Comparison of ENCODE assay signal across 34 cellular contexts in the genomic region with DNA sequence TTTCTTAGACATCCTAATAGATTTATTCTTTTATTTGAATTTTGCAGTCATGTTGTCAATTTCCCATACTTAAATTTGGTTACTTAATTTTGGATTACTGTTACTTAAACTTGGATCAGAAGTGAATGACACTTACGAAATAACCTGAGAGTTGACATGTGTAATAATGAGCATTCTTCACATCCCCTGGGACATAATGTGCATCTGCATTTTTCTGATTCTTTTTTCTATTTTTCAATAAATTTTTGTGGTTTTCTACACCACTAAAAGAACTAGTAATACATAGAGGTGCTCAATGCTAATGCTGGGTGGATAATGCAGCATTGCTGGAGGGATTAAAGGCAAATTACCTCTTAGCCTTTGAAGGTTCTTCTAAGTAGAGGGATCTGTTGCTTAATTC. TPM values are rescaled to one million over a fixed set of nuclear protein-coding genes. Genes with fewer than 3 reads are reported as not detected.
"Had no signal": no experiment of that assay in that cellular context is flagged by ENCODE, and none has a peak within 500 bp of the region (broad histone marks: within the 10 kb centered on the region; RNA-seq: fewer than 3 reads in every experiment).

No MANE protein-coding gene starts in this region.

- ATAC-seq: activated CD8-positive, alpha-beta memory T cell treated with anti-CD3 and anti-CD28 coated beads, Interleukin-2, amount 10 ng/mL, durations not matched to agents 7 days and 5 days; activated CD8-positive, alpha-beta T cell treated with anti-CD3 and anti-CD28 coated beads, Interleukin-2, amount 10 ng/mL, durations not matched to agents 7 days and 5 days; effector memory CD8-positive, alpha-beta T cell; foreskin keratinocyte; heart left ventricle; left lung; lower lobe of right lung; natural killer cell; psoas muscle; stimulated activated memory B cell treated with anti-CD40 and anti-IgM and Interleukin-4, amounts not matched to agents 10 μg/mL and 1 μg/mL and 100 μg/mL, for 72 hours; stimulated activated naive CD8-positive, alpha-beta T cell treated with anti-CD3 and anti-CD28 coated beads, Interleukin-15, amount 100 ng/mL, for 72 hours had no signal

- H3K27me3 Mint-ChIP-seq: activated B cell treated with CpG ODN at 0.5 μM for 24 hours; activated CD8-positive, alpha-beta memory T cell treated with anti-CD3 and anti-CD28 coated beads, Interleukin-2, amount 10 ng/mL, durations not matched to agents 7 days and 5 days; brain; effector memory CD8-positive, alpha-beta T cell; stimulated activated memory B cell treated with anti-CD40 and anti-IgM and Interleukin-4, amounts not matched to agents 10 μg/mL and 1 μg/mL and 100 μg/mL, for 72 hours; type B pancreatic cell had no signal

- H3K27ac ChIP-seq: foreskin keratinocyte, heart left ventricle, left lung, lower lobe of right lung, neural progenitor cell, psoas muscle, sigmoid colon, uterus had no signal

- H3K36me3 Mint-ChIP-seq: activated CD8-positive, alpha-beta memory T cell treated with anti-CD3 and anti-CD28 coated beads, Interleukin-2, amount 10 ng/mL, durations not matched to agents 7 days and 5 days; activated naive CD4-positive, alpha-beta T cell treated with anti-CD3 and anti-CD28 coated beads, Interleukin-2, amount 50 U/mL, for 24 hours; brain; natural killer cell; neural progenitor cell; stimulated activated memory B cell treated with anti-CD40 and anti-IgM and Interleukin-4, amounts not matched to agents 10 μg/mL and 1 μg/mL and 100 μg/mL, for 72 hours; type B pancreatic cell had no signal

- H3K9me3 ChIP-seq: heart left ventricle, left lung, lower lobe of right lung, psoas muscle, sigmoid colon, uterus had no signal

- H3K4me1 Mint-ChIP-seq: activated B cell treated with CpG ODN at 0.5 μM for 24 hours; activated CD8-positive, alpha-beta memory T cell treated with anti-CD3 and anti-CD28 coated beads, Interleukin-2, amount 10 ng/mL, durations not matched to agents 7 days and 5 days; activated naive CD4-positive, alpha-beta T cell treated with anti-CD3 and anti-CD28 coated beads, Interleukin-2, amount 50 U/mL, for 24 hours; natural killer cell; stimulated activated memory B cell treated with anti-CD40 and anti-IgM and Interleukin-4, amounts not matched to agents 10 μg/mL and 1 μg/mL and 100 μg/mL, for 72 hours; stimulated activated naive CD8-positive, alpha-beta T cell treated with anti-CD3 and anti-CD28 coated beads, Interleukin-15, amount 100 ng/mL, for 72 hours had no signal

- FAIRE-seq: islet of Langerhans had no signal

- H3K4me3 Mint-ChIP-seq: activated B cell treated with CpG ODN at 0.5 μM for 24 hours; activated CD8-positive, alpha-beta memory T cell treated with anti-CD3 and anti-CD28 coated beads, Interleukin-2, amount 10 ng/mL, durations not matched to agents 7 days and 5 days; activated CD8-positive, alpha-beta T cell treated with anti-CD3 and anti-CD28 coated beads, Interleukin-2, amount 10 ng/mL, durations not matched to agents 7 days and 5 days; activated naive CD4-positive, alpha-beta T cell treated with anti-CD3 and anti-CD28 coated beads, Interleukin-2, amount 50 U/mL, for 24 hours; brain; effector memory CD8-positive, alpha-beta T cell; natural killer cell; neural progenitor cell; stimulated activated memory B cell treated with anti-CD40 and anti-IgM and Interleukin-4, amounts not matched to agents 10 μg/mL and 1 μg/mL and 100 μg/mL, for 72 hours; stimulated activated naive CD8-positive, alpha-beta T cell treated with anti-CD3 and anti-CD28 coated beads, Interleukin-15, amount 100 ng/mL, for 72 hours; T-helper 2 cell treated with Interferon-gamma antibody and Interleukin-4, amounts not matched to agents 5 μg/mL and 100 μg/mL, for 36 hours; type B pancreatic cell had no signal

- DNase-seq: activated B cell treated with CpG ODN at 0.5 μM for 24 hours; activated CD4-positive, alpha-beta T cell treated with anti-CD3 and anti-CD28 coated beads, Interleukin-2, amount 50 U/mL, for 1 hour; activated CD8-positive, alpha-beta memory T cell treated with anti-CD3 and anti-CD28 coated beads, Interleukin-2, amount 10 ng/mL, durations not matched to agents 7 days and 5 days; activated CD8-positive, alpha-beta T cell treated with anti-CD3 and anti-CD28 coated beads, Interleukin-2, amount 10 ng/mL, durations not matched to agents 7 days and 5 days; activated T-cell treated with anti-CD3 and anti-CD28 coated beads, Interleukin-2, amount 50 U/mL, for 48 hours; anterior cingulate cortex; cortex of kidney; effector memory CD8-positive, alpha-beta T cell; erythroblast; foreskin keratinocyte; heart left ventricle; left lung; lower lobe of right lung; mesendoderm; natural killer cell; occipital lobe; sigmoid colon; stimulated activated CD4-positive, alpha-beta T cell treated with anti-CD3 and anti-CD28 coated beads, Interleukin-1b, Interleukin-23, amount 100 ng/mL, for 48 hours; stimulated activated CD4-positive, alpha-beta T cell treated with anti-CD3 and anti-CD28 coated beads, Interleukin-4, amount 100 ng/mL, for 4 hours; stimulated activated CD8-positive, alpha-beta memory T cell treated with anti-CD3 and anti-CD28 coated beads, Interleukin-4, amount 100 ng/mL, for 48 hours; stimulated activated naive CD8-positive, alpha-beta T cell treated with anti-CD3 and anti-CD28 coated beads, Interleukin-15, amount 100 ng/mL, for 72 hours; substantia nigra; uterus had no signal

- H3K27ac Mint-ChIP-seq: activated B cell treated with CpG ODN at 0.5 μM for 24 hours; activated CD8-positive, alpha-beta memory T cell treated with anti-CD3 and anti-CD28 coated beads, Interleukin-2, amount 10 ng/mL, durations not matched to agents 7 days and 5 days; activated CD8-positive, alpha-beta T cell treated with anti-CD3 and anti-CD28 coated beads, Interleukin-2, amount 10 ng/mL, durations not matched to agents 7 days and 5 days; activated naive CD4-positive, alpha-beta T cell treated with anti-CD3 and anti-CD28 coated beads, Interleukin-2, amount 50 U/mL, for 24 hours; activated T-helper 2 cell treated with anti-CD3 and anti-CD28 coated beads, Interferon-gamma antibody, Interleukin-2, Interleukin-4, amounts not matched to agents 10 μg/mL and 5 μg/mL and 100 μg/mL, durations not matched to agents 14 hours and 24 hours and 36 hours; brain; effector memory CD8-positive, alpha-beta T cell; natural killer cell; neural progenitor cell; stimulated activated memory B cell treated with anti-CD40 and anti-IgM and Interleukin-4, amounts not matched to agents 10 μg/mL and 1 μg/mL and 100 μg/mL, for 72 hours; T-helper 2 cell treated with Interferon-gamma antibody and Interleukin-4, amounts not matched to agents 5 μg/mL and 100 μg/mL, for 36 hours; type B pancreatic cell had no signal

- H3K4me3 ChIP-seq: heart left ventricle, left lung, lower lobe of right lung, neural progenitor cell, psoas muscle, sigmoid colon, smooth muscle cell, uterus had no signal

- H3K27me3 ChIP-seq: foreskin keratinocyte, heart left ventricle, left lung, neural progenitor cell, sigmoid colon, uterus had no signal

- H3K9me3 Mint-ChIP-seq: activated B cell treated with CpG ODN at 0.5 μM for 24 hours; activated naive CD4-positive, alpha-beta T cell treated with anti-CD3 and anti-CD28 coated beads, Interleukin-2, amount 50 U/mL, for 24 hours; activated T-helper 2 cell treated with anti-CD3 and anti-CD28 coated beads, Interferon-gamma antibody, Interleukin-2, Interleukin-4, amounts not matched to agents 10 μg/mL and 5 μg/mL and 100 μg/mL, durations not matched to agents 14 hours and 24 hours and 36 hours; brain; effector memory CD8-positive, alpha-beta T cell; neural progenitor cell; T-helper 2 cell treated with Interferon-gamma antibody and Interleukin-4, amounts not matched to agents 5 μg/mL and 100 μg/mL, for 36 hours; type B pancreatic cell had no signal

RNA-seq across cellular contexts. Expression of gene KCNJ16, which starts 24.8 kb away (rescaled TPM):
- total RNA-seq: activated B cell treated with CpG ODN at 0.5 μM for 24 hours; activated CD8-positive, alpha-beta memory T cell treated with anti-CD3 and anti-CD28 coated beads, Interleukin-2, amount 10 ng/mL, durations not matched to agents 7 days and 5 days; activated CD8-positive, alpha-beta T cell treated with anti-CD3 and anti-CD28 coated beads, Interleukin-2, amount 10 ng/mL, durations not matched to agents 7 days and 5 days; activated T-helper 2 cell treated with anti-CD3 and anti-CD28 coated beads, Interferon-gamma antibody, Interleukin-2, Interleukin-4, amounts not matched to agents 10 μg/mL and 5 μg/mL and 100 μg/mL, durations not matched to agents 14 hours and 24 hours and 36 hours; cardiac septum; foreskin keratinocyte; natural killer cell; psoas muscle; smooth muscle cell had no signal
